23 cellular contexts compared by ENCODE assay signal in genomic region chr16:59905628-59906027, GRCh38.
DNase-seq lines count a peak whose midpoint lies in the region; ATAC-seq and TF ChIP-seq lines count a peak whose summit lies in the region.
"Had no signal": no experiment of that assay in that cellular context is flagged by ENCODE, and none has a peak within 500 bp of the region (broad histone marks: within the 10 kb centered on the region; RNA-seq: fewer than 3 reads in every experiment).

No MANE protein-coding gene starts in this region.

- H3K27me3 ChIP-seq in PC-3 (ENCODE audit: low read length) = no peaks in the 10 kb centered on the region
- H3K27me3 ChIP-seq in naive thymus-derived CD4-positive, alpha-beta T cell (ENCODE audit: control insufficient read depth in 2 of 2, insufficient read depth in 2 of 2, low read length in 2 of 2) = no peaks in the 10 kb centered on the region
- H3K27me3 ChIP-seq in neural progenitor cell = no peaks in the 10 kb centered on the region
- H3K27me3 ChIP-seq: cardiac muscle cell, sigmoid colon, tibial artery had no signal

- DNase-seq in EH (ENCODE audit: low read depth) (peak; percentile 38), PC-3 (peak; percentile 50), epithelial cell of esophagus (ENCODE audit: low read depth) (peak; percentile 87), neural progenitor cell (ENCODE audit: low spot score) (no peak), NCI-H345 treated with DMSO at 0.1 percent for 48 hours (lab: John Stamatoyannopoulos, UW; ENCODE audit: unreplicated experiment) (no peak)
- no peak for DNase-seq in naive thymus-derived CD4-positive, alpha-beta T cell
- DNase-seq: activated CD4-positive, CD25-positive, alpha-beta regulatory T cell; activated CD8-positive, alpha-beta memory T cell treated with anti-CD3 and anti-CD28 coated beads for 24 hours; activated T-cell treated with anti-CD3 and anti-CD28 coated beads, Interleukin-2, amount 50 U/mL, for 72 hours; dorsolateral prefrontal cortex; erythroblast; lower lobe of right lung; MM.1S; NCI-H1436 treated with DMSO at 0.1 percent for 48 hours; sigmoid colon; stimulated activated CD4-positive, alpha-beta T cell treated with anti-CD3 and anti-CD28 coated beads, Interleukin-1b, Interleukin-23, amount 100 ng/mL, for 48 hours; stimulated activated naive CD4-positive, alpha-beta T cell; T-helper 2 cell; tibial artery had no signal

- H3K4me1 Mint-ChIP-seq in nephron = peaks cover 36% of the 10 kb centered on the region
- no peaks in the 10 kb centered on the region for H3K4me1 Mint-ChIP-seq in naive thymus-derived CD4-positive, alpha-beta T cell
- peaks cover 21% of the 10 kb centered on the region for H3K4me1 Mint-ChIP-seq in neural progenitor cell

- H3K27ac ChIP-seq in PC-3 (ENCODE audit: low read length) (peak overlapping the region; percentile 53), neural progenitor cell (no peak overlapping the region)
- no peak overlapping the region for H3K27ac ChIP-seq in naive thymus-derived CD4-positive, alpha-beta T cell (ENCODE audit: low read depth, low read length)
- H3K27ac ChIP-seq: cardiac muscle cell, dorsolateral prefrontal cortex, lower lobe of right lung, sigmoid colon, tibial artery had no signal

- TF ChIP-seq CTCF in PC-3 (conservative IDR thresholded peaks at IDR 0.05; ENCODE audit: low read depth, low read length) (no peak), epithelial cell of esophagus (IDR thresholded peaks at IDR 0.05; ENCODE audit: insufficient read depth, low read depth, low read length, missing control alignments) (no peak), nephron (IDR thresholded peaks at IDR 0.05; ENCODE audit: unreplicated experiment in 3 of 3) (no peak), neural progenitor cell (IDR thresholded peaks at IDR 0.05) (no peak)

- no peaks in the 10 kb centered on the region for H3F3A ChIP-seq in PC-3 (ENCODE audit: low read length, unreplicated experiment)
- no peaks in the 10 kb centered on the region for H3F3A ChIP-seq in neural progenitor cell (ENCODE audit: low read depth)

- H3K79me2 ChIP-seq in PC-3 (ENCODE audit: low read length) = no peaks in the 10 kb centered on the region
- H3K79me2 ChIP-seq in neural progenitor cell (ENCODE audit: low read depth) = no peaks in the 10 kb centered on the region

- H4K20me1 ChIP-seq in PC-3 (ENCODE audit: low read length) (no peaks in the 10 kb centered on the region), neural progenitor cell (ENCODE audit: low read depth) (no peaks in the 10 kb centered on the region)

- no peaks in the 10 kb centered on the region for H3K27me3 Mint-ChIP-seq in nephron (ENCODE audit: low read depth)
- no peaks in the 10 kb centered on the region for H3K27me3 Mint-ChIP-seq in naive thymus-derived CD4-positive, alpha-beta T cell
- peaks cover 4% of the 10 kb centered on the region for H3K27me3 Mint-ChIP-seq in neural progenitor cell (ENCODE audit: insufficient read depth, low read depth)

- no peaks in the 10 kb centered on the region for H3K4me1 ChIP-seq in PC-3 (ENCODE audit: insufficient read depth, low read length)
- H3K4me1 ChIP-seq in naive thymus-derived CD4-positive, alpha-beta T cell (ENCODE audit: control insufficient read depth in 2 of 2, insufficient read depth in 2 of 2, low read length in 2 of 2) = no peaks in the 10 kb centered on the region
- H3K4me1 ChIP-seq in neural progenitor cell = peaks cover 14% of the 10 kb centered on the region
- H3K4me1 ChIP-seq: lower lobe of right lung, sigmoid colon, tibial artery had no signal

- H2AFZ ChIP-seq in PC-3 (ENCODE audit: low read length) (no peak overlapping the region), neural progenitor cell (replicated peaks) (no peak overlapping the region)

- H3K36me3 ChIP-seq in PC-3 (ENCODE audit: low read depth, low read length) = no peaks in the 10 kb centered on the region
- H3K36me3 ChIP-seq in naive thymus-derived CD4-positive, alpha-beta T cell (ENCODE audit: control insufficient read depth in 2 of 3, insufficient read depth in 3 of 3, low read length in 3 of 3) = no peaks in the 10 kb centered on the region
- H3K36me3 ChIP-seq in neural progenitor cell = no peaks in the 10 kb centered on the region
- H3K36me3 ChIP-seq: cardiac muscle cell, lower lobe of right lung, sigmoid colon, tibial artery had no signal

- no peak overlapping the region for H3K4me3 Mint-ChIP-seq in nephron
- no peak overlapping the region for H3K4me3 Mint-ChIP-seq in naive thymus-derived CD4-positive, alpha-beta T cell
- no peak overlapping the region for H3K4me3 Mint-ChIP-seq in neural progenitor cell
- H3K4me3 Mint-ChIP-seq: activated T-cell treated with anti-CD3 and anti-CD28 coated beads, Interleukin-2, amount 50 U/mL, for 72 hours had no signal

- ATAC-seq in PC-3 = no peak
- no peak for ATAC-seq in naive thymus-derived CD4-positive, alpha-beta T cell
- no peak for ATAC-seq in GM18505 (IDR thresholded peaks at IDR 0.05; ENCODE audit: unreplicated experiment)
- ATAC-seq: activated naive CD4-positive, alpha-beta T cell treated with anti-CD3 and anti-CD28 coated beads, Interleukin-2, amount 50 U/mL, for 72 hours; activated T-cell treated with anti-CD3 and anti-CD28 coated beads, Interleukin-2, amount 50 U/mL, for 72 hours; lower lobe of right lung had no signal

- peak overlapping the region; percentile 67 for H3K4me2 ChIP-seq in PC-3 (ENCODE audit: low read length)
- H3K4me2 ChIP-seq in neural progenitor cell = no peak overlapping the region

- BruUV-seq in PC-3 (replicated peaks; lab: Mats Ljungman, UMichigan) = no TSS peak

- H3K27ac Mint-ChIP-seq in nephron (peak overlapping the region in 2 of 3 experiments; percentile 27 to 39), neural progenitor cell (no peak overlapping the region)
- no peak overlapping the region for H3K27ac Mint-ChIP-seq in naive thymus-derived CD4-positive, alpha-beta T cell
- H3K27ac Mint-ChIP-seq: activated naive CD4-positive, alpha-beta T cell treated with anti-CD3 and anti-CD28 coated beads, Interleukin-2, amount 50 U/mL, for 72 hours; activated T-cell treated with anti-CD3 and anti-CD28 coated beads, Interleukin-2, amount 50 U/mL, for 72 hours had no signal

- no peaks in the 10 kb centered on the region for H3K9me2 ChIP-seq in PC-3 (replicated peaks; ENCODE audit: low read length)

- H3K36me3 Mint-ChIP-seq in nephron (ENCODE audit: low read depth) = no peaks in the 10 kb centered on the region
- H3K36me3 Mint-ChIP-seq in naive thymus-derived CD4-positive, alpha-beta T cell = no peaks in the 10 kb centered on the region
- no peaks in the 10 kb centered on the region for H3K36me3 Mint-ChIP-seq in neural progenitor cell
- H3K36me3 Mint-ChIP-seq: activated naive CD4-positive, alpha-beta T cell treated with anti-CD3 and anti-CD28 coated beads, Interleukin-2, amount 50 U/mL, for 72 hours had no signal

- CTCF ChIA-PET in PC-3 (lab: Charles Lee) = no interaction called here
- CTCF ChIA-PET in naive thymus-derived CD4-positive, alpha-beta T cell (lab: Charles Lee) = no interaction called here

- H3K9ac ChIP-seq in PC-3 (ENCODE audit: low read length) = no peak overlapping the region
- no peak overlapping the region for H3K9ac ChIP-seq in neural progenitor cell

- POLR2A ChIA-PET in PC-3 (lab: Charles Lee; ENCODE audit: unreplicated experiment) = no interaction called here
- POLR2A ChIA-PET in naive thymus-derived CD4-positive, alpha-beta T cell (lab: Charles Lee) = no interaction called here

- intact Hi-C loops in PC-3 (cut with micrococcal nuclease) = no loop called here
- intact Hi-C loops in naive thymus-derived CD4-positive, alpha-beta T cell (cut with micrococcal nuclease) = no loop called here

- H3K9me3 ChIP-seq in PC-3 (ENCODE audit: low read length) (no peaks in the 10 kb centered on the region), neural progenitor cell (ENCODE audit: low read depth) (no peaks in the 10 kb centered on the region)
- no peaks in the 10 kb centered on the region for H3K9me3 ChIP-seq in naive thymus-derived CD4-positive, alpha-beta T cell (ENCODE audit: control insufficient read depth in 2 of 3, low read length in 3 of 3)
- H3K9me3 ChIP-seq: lower lobe of right lung, sigmoid colon, tibial artery had no signal

- H3K9me3 Mint-ChIP-seq in nephron = no peaks in the 10 kb centered on the region
- peaks cover 0 to 21% (median 5%) of the 10 kb centered on the region in 11 donors for H3K9me3 Mint-ChIP-seq in naive thymus-derived CD4-positive, alpha-beta T cell
- no peaks in the 10 kb centered on the region for H3K9me3 Mint-ChIP-seq in neural progenitor cell

- no peak for TF ChIP-seq POLR2A in GM18505 (IDR thresholded peaks at IDR 0.05; ENCODE audit: borderline replicate concordance, extremely low read depth, insufficient read depth, insufficient read length)

- no peak overlapping the region for H3K4me3 ChIP-seq in PC-3 (ENCODE audit: low read length)
- no peak overlapping the region for H3K4me3 ChIP-seq in epithelial cell of esophagus (ENCODE audit: low read length)
- no peak overlapping the region for H3K4me3 ChIP-seq in naive thymus-derived CD4-positive, alpha-beta T cell (ENCODE audit: low read length)
- no peak overlapping the region for H3K4me3 ChIP-seq in neural progenitor cell
- H3K4me3 ChIP-seq: cardiac muscle cell, dorsolateral prefrontal cortex, lower lobe of right lung, sigmoid colon, tibial artery had no signal

Comparison
In these comparisons a context has a peak if more than half of its experiments do, and no peak if none do; other contexts are left out.
1. DNase-seq: peak in EH (single experiment), PC-3 (single experiment) and epithelial cell of esophagus (single experiment); none in naive thymus-derived CD4-positive, alpha-beta T cell (0 of 9), neural progenitor cell (single experiment) and NCI-H345 treated with DMSO at 0.1 percent for 48 hours (single experiment).
2. H3K27ac Mint-ChIP-seq: peak in nephron (2 of 3); none in naive thymus-derived CD4-positive, alpha-beta T cell (0 of 9) and neural progenitor cell (single experiment).